ENCODE assay signal across 16 cellular contexts in genomic region chr14:64074961-64075619, GRCh38.
DNase-seq lines count a peak whose midpoint lies in the region; ATAC-seq, FAIRE-seq and TF ChIP-seq lines count a peak whose summit lies in the region.
"Had no signal": no experiment of that assay in that cellular context is flagged by ENCODE, and none has a peak within 500 bp of the region (broad histone marks: within the 10 kb centered on the region; RNA-seq: fewer than 3 reads in every experiment).

No MANE protein-coding gene starts in this region.

- no peaks in the 10 kb centered on the region for H3K79me1 ChIP-seq in H9 (ENCODE audit: insufficient read depth, low read depth, low read length, poor library complexity, severe bottlenecking)

- no peak for TF ChIP-seq CTCF in H9 (conservative IDR thresholded peaks at IDR 0.05)
- TF ChIP-seq CTCF in WTC11 (IDR thresholded peaks at IDR 0.05), result no peak
- TF ChIP-seq CTCF in foreskin fibroblast (IDR thresholded peaks at IDR 0.05; ENCODE audit: low read depth, low read length), result no peak
- TF ChIP-seq CTCF in pancreas (IDR thresholded peaks at IDR 0.05), result no peak
- no peak for TF ChIP-seq CTCF in transverse colon (IDR thresholded peaks at IDR 0.05)

- H3K36me3 ChIP-seq in pancreas (peaks cover 0 to 6% (median 3%) of the 10 kb centered on the region in 3 donors), transverse colon (peaks cover 0 to 35% (median 6%) of the 10 kb centered on the region in 4 donors)
- H3K36me3 ChIP-seq in CD4-positive, alpha-beta memory T cell (ENCODE audit: insufficient read depth, low read length), result peaks cover 43% of the 10 kb centered on the region
- H3K36me3 ChIP-seq: uterus had no signal

- H3K4me1 ChIP-seq in H9 (ENCODE audit: insufficient read depth, low read length) (no peaks in the 10 kb centered on the region; the same call in none of the 2 replicates), pancreas (no peaks in the 10 kb centered on the region), transverse colon (no peaks in the 10 kb centered on the region)
- no peaks in the 10 kb centered on the region for H3K4me1 ChIP-seq in CD4-positive, alpha-beta memory T cell (ENCODE audit: insufficient read depth, low read length)
- H3K4me1 ChIP-seq: uterus had no signal

- no peak overlapping the region for H2BK20ac ChIP-seq in H9 (ENCODE audit: low read depth, low read length, poor library complexity, severe bottlenecking)

- peak overlapping the region in 2 of 3 experiments; percentile 47 to 86; a peak in 3 of 7 replicates for H3K27ac Mint-ChIP-seq in H9
- peak overlapping the region; percentile 31; the same call in 1 of the 2 replicates for H3K27ac Mint-ChIP-seq in WTC11
- peak overlapping the region in 3 of 7 donors; percentile 8 to 73 (median 58) for H3K27ac Mint-ChIP-seq in CD4-positive, alpha-beta memory T cell

- H3K27ac ChIP-seq in H9 (ENCODE audit: insufficient read length, low read depth, low read length) (no peak overlapping the region), pancreas (no peak overlapping the region), transverse colon (no peak overlapping the region)
- no peak overlapping the region for H3K27ac ChIP-seq in CD4-positive, alpha-beta memory T cell (ENCODE audit: low read depth, low read length)
- H3K27ac ChIP-seq: uterus had no signal

- no peaks in the 10 kb centered on the region for H3K9me3 Mint-ChIP-seq in H9
- no peaks in the 10 kb centered on the region for H3K9me3 Mint-ChIP-seq in WTC11
- no peaks in the 10 kb centered on the region for H3K9me3 Mint-ChIP-seq in CD4-positive, alpha-beta memory T cell

- H3K79me2 ChIP-seq in H9 (ENCODE audit: insufficient read depth, low read length), result no peaks in the 10 kb centered on the region

- no peak overlapping the region for H4K91ac ChIP-seq in H9 (ENCODE audit: insufficient read length, low read depth, low read length)

- H3K9ac ChIP-seq in H9 (ENCODE audit: extremely low read depth, insufficient read length, low read length), result no peak overlapping the region

- no peak overlapping the region for H4K8ac ChIP-seq in H9 (replicated peaks; ENCODE audit: insufficient read length, low read depth, low read length)

- no peak overlapping the region for H3K4me2 ChIP-seq in H9 (ENCODE audit: insufficient read depth, insufficient read length, low read length)

- no peak overlapping the region for H2BK12ac ChIP-seq in H9 (ENCODE audit: insufficient read length, low read depth, low read length)

- H2AFZ ChIP-seq in H9 (ENCODE audit: low read length), result no peak overlapping the region

- no peak overlapping the region for H3K4me3 ChIP-seq in foreskin fibroblast (ENCODE audit: low read depth in 1 of 2, low read length in 2 of 2)
- H3K4me3 ChIP-seq in pancreas, result no peak overlapping the region
- H3K4me3 ChIP-seq in CD4-positive, alpha-beta memory T cell (ENCODE audit: low read length in 2 of 2), result no peak overlapping the region
- H3K4me3 ChIP-seq in transverse colon, result no peak overlapping the region
- H3K4me3 ChIP-seq: uterus had no signal

- CTCF ChIA-PET in WTC11 (lab: Charles Lee), result no interaction called here
- CTCF ChIA-PET in CD4-positive, alpha-beta memory T cell (lab: Charles Lee; ENCODE audit: partially characterized antibody), result interaction anchor here (0.7 kb wide), 2 partner anchors 96 to 257 kb away, joined by 3 read pairs; no protein-coding TSS in a partner anchor

- no peak overlapping the region for H2BK15ac ChIP-seq in H9 (ENCODE audit: low read depth, low read length)

- no peak overlapping the region for H3K14ac ChIP-seq in H9 (ENCODE audit: insufficient read depth, low read length)

- no peak overlapping the region for H3K56ac ChIP-seq in H9 (ENCODE audit: insufficient read length, low read depth, low read length)

- no peak for TF ChIP-seq POLR2A in transverse colon (IDR thresholded peaks at IDR 0.05)

- H4K20me1 ChIP-seq in H9 (ENCODE audit: control insufficient read depth, insufficient read depth, insufficient read length), result no peaks in the 10 kb centered on the region

- no peak overlapping the region for H2BK5ac ChIP-seq in H9 (ENCODE audit: insufficient read length, low read length)

- no peaks in the 10 kb centered on the region for H3K27me3 ChIP-seq in H9 (ENCODE audit: insufficient read depth, low read length)
- no peaks in the 10 kb centered on the region for H3K27me3 ChIP-seq in pancreas
- H3K27me3 ChIP-seq in CD4-positive, alpha-beta memory T cell (ENCODE audit: insufficient read depth, low read length), result no peaks in the 10 kb centered on the region
- no peaks in the 10 kb centered on the region for H3K27me3 ChIP-seq in transverse colon
- H3K27me3 ChIP-seq: uterus had no signal

- H3K9me3 ChIP-seq in H9 (ENCODE audit: control insufficient read depth, low read depth, low read length) (no peaks in the 10 kb centered on the region), pancreas (no peaks in the 10 kb centered on the region), transverse colon (no peaks in the 10 kb centered on the region)
- H3K9me3 ChIP-seq in CD4-positive, alpha-beta memory T cell (ENCODE audit: control insufficient read depth in 1 of 2, low read length in 2 of 2), result no peaks in the 10 kb centered on the region
- H3K9me3 ChIP-seq: uterus had no signal

- H3T11ph ChIP-seq in H9 (ENCODE audit: low read length), result no peak overlapping the region

- H2AK5ac ChIP-seq in H9 (ENCODE audit: insufficient read length, low read length), result no peak overlapping the region

- H3K4me3 Mint-ChIP-seq in H9, result no peak overlapping the region
- H3K4me3 Mint-ChIP-seq in WTC11, result no peak overlapping the region
- no peak overlapping the region for H3K4me3 Mint-ChIP-seq in CD4-positive, alpha-beta memory T cell

- no peak overlapping the region for H3K4ac ChIP-seq in H9 (ENCODE audit: low read depth, low read length)

- H3K4me1 Mint-ChIP-seq in H9 (peaks cover 15 to 16% of the 10 kb centered on the region in 2 experiments), WTC11 (peaks cover 16% of the 10 kb centered on the region)
- no peaks in the 10 kb centered on the region for H3K4me1 Mint-ChIP-seq in CD4-positive, alpha-beta memory T cell

- no peak overlapping the region for H2BK120ac ChIP-seq in H9 (ENCODE audit: low read depth, low read length, poor library complexity, severe bottlenecking)

- in situ Hi-C loops in transverse colon (cut with MboI; ENCODE audit: low pct_ligation_motif_present in 1 of 4, low pct_unique_long_range_greater_than_20kb in 1 of 4, low sequenced_read_pairs in 3 of 4), result no loop called here

- no peak overlapping the region for H3K23ac ChIP-seq in H9 (ENCODE audit: insufficient read length, low read depth, low read length)

- TF ChIP-seq EP300 in transverse colon (IDR thresholded peaks at IDR 0.05; ENCODE audit: low read depth), result no peak

- ATAC-seq in WTC11 (no peak), pancreas (no peak), HG03457 (IDR thresholded peaks at IDR 0.05; ENCODE audit: unreplicated experiment) (no peak)
- ATAC-seq: left colon had no signal

- no peak for FAIRE-seq in pancreas (lab: Jason Lieb, UNC)

- POLR2A ChIA-PET in WTC11 (lab: Charles Lee), result no interaction called here
- POLR2A ChIA-PET in CD4-positive, alpha-beta memory T cell (lab: Charles Lee; ENCODE audit: partially characterized antibody), result no interaction called here

- no peaks in the 10 kb centered on the region for H3K23me2 ChIP-seq in H9 (ENCODE audit: insufficient read length, low read depth, low read length, poor library complexity, severe bottlenecking)

- peaks cover 8 to 32% (median 30%) of the 10 kb centered on the region in 3 experiments for H3K36me3 Mint-ChIP-seq in H9 (ENCODE audit: insufficient read depth in 1 of 3, low read depth in 3 of 3)
- peaks cover 37% of the 10 kb centered on the region for H3K36me3 Mint-ChIP-seq in WTC11
- H3K36me3 Mint-ChIP-seq in CD4-positive, alpha-beta memory T cell, result peaks cover 63 to 86% of the 10 kb centered on the region in 2 donors

- H3K27me3 Mint-ChIP-seq in H9 (ENCODE audit: low read depth) (no peaks in the 10 kb centered on the region), WTC11 (ENCODE audit: low read depth) (no peaks in the 10 kb centered on the region)
- no peaks in the 10 kb centered on the region for H3K27me3 Mint-ChIP-seq in CD4-positive, alpha-beta memory T cell

- intact Hi-C loops in pancreas (cut with DNase I), result no loop called here
- intact Hi-C loops in CD4-positive, alpha-beta memory T cell (cut with micrococcal nuclease), result no loop called here
- intact Hi-C loops in transverse colon (cut with DNase I; ENCODE audit: low total_unique reads), result no loop called here

- no peak overlapping the region for H3K18ac ChIP-seq in H9 (ENCODE audit: insufficient read length, low read depth, low read length)

- H4K5ac ChIP-seq in H9 (ENCODE audit: insufficient read length, low read depth, low read length), result no peak overlapping the region

- DNase-seq in A172 (ENCODE audit: low spot score) (peak; percentile 43), H9 (no peak), WTC11 (ENCODE audit: low spot score) (no peak), foreskin fibroblast (peak; percentile 23 to 52), pancreas (no peak), transverse colon (no peak)
- DNase-seq in CD4-positive, alpha-beta memory T cell, result no peak
- DNase-seq: activated CD4-positive, CD25-positive, alpha-beta regulatory T cell; activated gamma-delta T cell; AML-193; cerebellar nuclear complex; left colon; NCI-H1092; NCI-H526; uterus had no signal

- WGBS in H9 (ENCODE audit: extremely low coverage, insufficient read length, low lambda C conversion rate), result no CpG with 5 or more reads among the region's 2 CpGs
- 68 to 73% methylated on average over 2 of the region's 2 CpGs for WGBS in pancreas, 2 donors
- WGBS in transverse colon (ENCODE audit: low coverage in 1 of 2), 2 donors, result 79 to 82% methylated on average over 2 of the region's 2 CpGs

TF ChIP-seq in WTC11, 78 proteins besides CTCF, POLR2A, EP300 and RAD21:
- TF ChIP-seq ZNF423 (CRISPR knock-in tag; IDR thresholded peaks at IDR 0.05), result no peak
- TF ChIP-seq ZNF416 (CRISPR knock-in tag; IDR thresholded peaks at IDR 0.05), result no peak
- no peak for TF ChIP-seq GRHL2 (CRISPR knock-in tag; IDR thresholded peaks at IDR 0.05; ENCODE audit: insufficient replicate concordance, severe bottlenecking)
- no peak for TF ChIP-seq GABPB1 (CRISPR knock-in tag; IDR thresholded peaks at IDR 0.05)
- no peak for TF ChIP-seq ESRRA (CRISPR knock-in tag; IDR thresholded peaks at IDR 0.05; ENCODE audit: borderline replicate concordance)
- no peak for TF ChIP-seq CREM (CRISPR knock-in tag; IDR thresholded peaks at IDR 0.05)

Comparison
In these comparisons a context has a peak if more than half of its experiments do, and no peak if none do; other contexts are left out.
1. DNase-seq: peak in A172 (single experiment) and foreskin fibroblast (2 of 2); none in H9 (single experiment), WTC11 (single experiment), pancreas (0 of 6), CD4-positive, alpha-beta memory T cell (0 of 5) and transverse colon (single experiment).